In genomic region chr1:1533894-1534291, GRCh38 we compare ENCODE assay signal across 2 cellular contexts. TPM values are rescaled to one million over a fixed set of nuclear protein-coding genes. Genes with fewer than 3 reads are reported as not detected.
"Had no signal": no experiment of that assay in that cellular context is flagged by ENCODE, and none has a peak within 500 bp of the region (broad histone marks: within the 10 kb centered on the region; RNA-seq: fewer than 3 reads in every experiment).

No MANE protein-coding gene starts in this region.

RNA-seq across cellular contexts. Expression of gene TMEM240, which starts 6.5 kb away (rescaled TPM):
- polyA plus RNA-seq: immature natural killer cell; naive thymus-derived CD8-positive, alpha-beta T cell had no signal
